Comparison of ENCODE assay signal across 20 cellular contexts in the genomic region with DNA sequence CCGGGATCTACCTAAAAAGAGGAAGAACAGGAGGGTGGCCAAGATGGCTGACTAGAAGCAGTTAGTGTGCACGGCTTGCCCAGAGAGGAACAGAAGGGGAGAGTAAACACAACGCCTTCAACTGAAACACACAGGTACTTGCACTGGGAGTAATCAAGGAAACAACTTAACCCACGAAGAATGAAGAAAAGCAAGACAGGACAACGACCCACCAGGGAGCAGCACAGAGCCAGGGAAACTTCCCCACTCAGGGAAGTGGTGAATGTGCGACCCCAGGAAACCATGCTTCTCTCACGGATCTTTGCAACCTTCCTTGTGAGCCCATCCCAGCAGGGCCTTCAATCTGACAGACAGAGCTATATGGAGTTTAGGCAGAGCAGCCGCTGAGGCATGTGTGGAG. TPM values are rescaled to one million over a fixed set of nuclear protein-coding genes. Genes with fewer than 3 reads are reported as not detected.
A peak's percentile ranks its signal among the peaks of the same experiment; 100 is the strongest.
DNase-seq lines count a peak whose midpoint lies in the region; ATAC-seq, FAIRE-seq and TF ChIP-seq lines count a peak whose summit lies in the region.
"Had no signal": no experiment of that assay in that cellular context is flagged by ENCODE, and none has a peak within 500 bp of the region (broad histone marks: within the 10 kb centered on the region; RNA-seq: fewer than 3 reads in every experiment).

No MANE protein-coding gene starts in this region.

- H3K4me1 ChIP-seq in DND-41 (ENCODE audit: insufficient read depth, low read length), result no peaks in the 10 kb centered on the region
- H3K4me1 ChIP-seq: heart left ventricle, testis had no signal

- no peaks in the 10 kb centered on the region for H3K36me3 ChIP-seq in DND-41 (ENCODE audit: insufficient read depth, low read length)
- H3K36me3 ChIP-seq: heart left ventricle had no signal

- H3K4me3 Mint-ChIP-seq in HFFc6, result peak overlapping the region; percentile 47; the same call in 1 of the 2 replicates
- H3K4me3 Mint-ChIP-seq: CD4-positive, alpha-beta T cell; IgD-negative memory B cell; T-helper 1 cell treated with Interleukin-12 subunit alpha and Interleukin-12 subunit beta and Interleukin-4 antibody, amounts not matched to agents 30 μg/mL and 1 μg/mL, for 36 hours had no signal

- TF ChIP-seq CTCF in DND-41 (IDR thresholded peaks at IDR 0.05; ENCODE audit: borderline replicate concordance, extremely low read depth, low read length, poor library complexity, severe bottlenecking) (peak; percentile 30), HFFc6 (IDR thresholded peaks at IDR 0.05) (peak; percentile 55)

- peaks cover 11% of the 10 kb centered on the region; the same call in 1 of the 2 replicates for H3K4me1 Mint-ChIP-seq in HFFc6 (ENCODE audit: low read depth)
- H3K4me1 Mint-ChIP-seq: IgD-negative memory B cell had no signal

- H3K9ac ChIP-seq in DND-41 (ENCODE audit: low read depth, low read length), result no peak overlapping the region

- no peaks in the 10 kb centered on the region for H3K79me2 ChIP-seq in DND-41 (ENCODE audit: insufficient read depth, low read length)

- H3K4me3 ChIP-seq in DND-41 (ENCODE audit: low read depth in 1 of 2, low read length in 2 of 2), result no peak overlapping the region
- H3K4me3 ChIP-seq: heart left ventricle had no signal

- no peak overlapping the region for H3K4me2 ChIP-seq in DND-41 (ENCODE audit: insufficient read depth, low read length)

- H3K27ac ChIP-seq in DND-41 (ENCODE audit: low read length), result no peak overlapping the region
- H3K27ac ChIP-seq: heart left ventricle, testis had no signal

- no peak overlapping the region for H2AFZ ChIP-seq in DND-41 (ENCODE audit: low read depth, low read length)

- no peaks in the 10 kb centered on the region for H4K20me1 ChIP-seq in DND-41 (ENCODE audit: insufficient read depth, low read length)

- 0 out of 2 replicates have a peak, but pooled peaks cover 3% of the 10 kb centered on the region for H3K27me3 Mint-ChIP-seq in HFFc6 (ENCODE audit: insufficient read depth)

- H3K27ac Mint-ChIP-seq in HFFc6, result no peak overlapping the region; the same call in 1 of the 2 replicates
- H3K27ac Mint-ChIP-seq: CD4-positive, alpha-beta T cell; T-helper 1 cell treated with Interleukin-12 subunit alpha and Interleukin-12 subunit beta and Interleukin-4 antibody, amounts not matched to agents 30 μg/mL and 1 μg/mL, for 36 hours had no signal

- no peak for FAIRE-seq in GM19239 (lab: Jason Lieb, UNC)
- FAIRE-seq: colon, G401.6 had no signal

- no peak for ATAC-seq in DND-41 (ENCODE audit: insufficient read depth, low read depth)
- ATAC-seq: heart left ventricle, sciatic nerve had no signal

- peaks cover 12% of the 10 kb centered on the region for H3K36me3 Mint-ChIP-seq in HFFc6 (ENCODE audit: low read depth)

- H3K27me3 ChIP-seq in DND-41 (ENCODE audit: insufficient read depth, low read length, poor library complexity), result no peaks in the 10 kb centered on the region
- H3K27me3 ChIP-seq: heart left ventricle, testis had no signal

- no peak for DNase-seq in DND-41
- no peak for DNase-seq in HFFc6
- DNase-seq in SK-N-DZ (ENCODE audit: low spot score), result peak; percentile 52
- peak; percentile 28 for DNase-seq in iPS DF 19.7 (ENCODE audit: low read depth, low spot score)
- no peak for DNase-seq in SW 1271 (lab: John Stamatoyannopoulos, UW)
- no peak for DNase-seq in stimulated activated CD4-positive, alpha-beta T cell treated with anti-CD3 and anti-CD28 coated beads, Interleukin-4, amount 100 ng/mL, for 4 hours
- no peak for DNase-seq in GM19239 (ENCODE audit: insufficient read length, low spot score)
- DNase-seq: activated CD4-positive, CD25-positive, alpha-beta regulatory T cell; activated effector memory CD4-positive, alpha-beta T cell treated with anti-CD3 and anti-CD28 coated beads, Interleukin-2, amount 50 U/mL, for 16 hours; anterior cingulate cortex; CD4-positive, alpha-beta T cell; heart left ventricle; kidney glomerular epithelial cell; occipital lobe; testis had no signal

- peaks cover 3% of the 10 kb centered on the region for H3K9me3 ChIP-seq in DND-41 (ENCODE audit: insufficient read depth, low read length, severe bottlenecking)
- H3K9me3 ChIP-seq: testis had no signal

- H3K9me3 Mint-ChIP-seq in HFFc6, result peaks cover 23% of the 10 kb centered on the region

RNA-seq across cellular contexts. Expression of gene ACKR1, which starts 46.1 kb away (rescaled TPM):
- not detected for total RNA-seq in HFFc6 (2021; fragmentation: NEBNext Ultra II Directional; extraction: Animal tissue kit (Norgen Biotek cat#: 25700))
- polyA plus RNA-seq in SK-N-DZ (2014; cell fraction: cytosol; rRNA removed), result 0.08 and 0.31 TPM in 2 replicates
- 0.13 and 0.97 TPM in 2 replicates for polyA plus RNA-seq in SK-N-DZ (2014; cell fraction: nucleus; rRNA removed)
- total RNA-seq: CD4-positive, alpha-beta T cell had no signal
- polyA plus RNA-seq: IgD-negative memory B cell had no signal

RNA-seq across cellular contexts. Expression of gene FCER1A, which starts 51.3 kb away (rescaled TPM):
- not detected for total RNA-seq in HFFc6 (2021; fragmentation: NEBNext Ultra II Directional; extraction: Animal tissue kit (Norgen Biotek cat#: 25700))
- polyA plus RNA-seq in SK-N-DZ (2014; cell fraction: cytosol; rRNA removed), result not detected in 2 replicates
- polyA plus RNA-seq in SK-N-DZ (2014; cell fraction: nucleus; rRNA removed), result not detected in 2 replicates
- polyA plus RNA-seq: IgD-negative memory B cell had no signal

Comparison
In these comparisons a context has a peak if more than half of its experiments do, and no peak if none do; other contexts are left out.
1. DNase-seq: peak in SK-N-DZ (single experiment) and iPS DF 19.7 (single experiment); none in DND-41 (single experiment), HFFc6 (single experiment), SW 1271 (0 of 2), stimulated activated CD4-positive, alpha-beta T cell treated with anti-CD3 and anti-CD28 coated beads, Interleukin-4, amount 100 ng/mL, for 4 hours (0 of 2) and GM19239 (single experiment).